ENCODE assay signal across 14 cellular contexts in the genomic region with DNA sequence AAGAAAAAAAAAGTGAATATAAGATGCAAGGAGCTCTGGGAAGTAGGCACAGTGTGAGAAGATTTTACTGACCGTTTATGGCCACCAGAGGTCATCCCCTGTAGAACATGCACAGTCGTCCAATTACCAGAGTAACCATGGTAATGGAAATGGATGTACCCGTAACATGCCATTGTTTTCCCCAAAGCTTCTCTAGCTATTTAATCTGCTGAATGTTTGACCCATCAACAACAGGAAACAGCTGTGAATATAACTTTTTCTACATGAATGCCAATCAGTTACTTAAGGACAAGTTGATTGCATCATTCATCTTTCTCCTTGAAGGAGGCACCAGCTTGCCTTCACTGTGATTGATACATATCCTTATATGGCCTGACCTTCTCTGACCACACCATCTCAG.
DNase-seq lines count a peak whose midpoint lies in the region; ATAC-seq and TF ChIP-seq lines count a peak whose summit lies in the region.
"Had no signal": no experiment of that assay in that cellular context is flagged by ENCODE, and none has a peak within 500 bp of the region (broad histone marks: within the 10 kb centered on the region; RNA-seq: fewer than 3 reads in every experiment).

No MANE protein-coding gene starts in this region.

- ATAC-seq in HG03457 (IDR thresholded peaks at IDR 0.05; ENCODE audit: unreplicated experiment) = no peak
- no peak for ATAC-seq in left cardiac atrium
- ATAC-seq in HG03460 (IDR thresholded peaks at IDR 0.05; ENCODE audit: unreplicated experiment) = no peak
- ATAC-seq: activated CD4-positive, CD25-positive, alpha-beta regulatory T cell treated with anti-CD3 and anti-CD28 coated beads, Interleukin-2, amount 50 U/mL, for 24 hours; lower lobe of right lung had no signal

- POLR2A ChIA-PET in HEK293T (lab: Yijun Ruan, JAX) = no interaction called here

- peak; percentile 38 for DNase-seq in A172 (ENCODE audit: low spot score)
- DNase-seq in HEK293T (ENCODE audit: extremely low spot score) = peak; percentile 7
- DNase-seq in OCI-M1 (lab: John Stamatoyannopoulos, UW) = peak; percentile 73
- peak; percentile 19 for DNase-seq in glomerular visceral epithelial cell (ENCODE audit: extremely low spot score)
- DNase-seq in foreskin fibroblast = no peak
- DNase-seq in left cardiac atrium = no peak
- DNase-seq: lower lobe of right lung; NCI-H1092 treated with DMSO at 0.1 percent for 48 hours; ovary; stimulated activated CD4-positive, alpha-beta T cell treated with anti-CD3 and anti-CD28 coated beads, Interleukin-4, amount 100 ng/mL, for 4 hours had no signal

- TF ChIP-seq CTCF in foreskin fibroblast (IDR thresholded peaks at IDR 0.05; ENCODE audit: low read depth, low read length) = no peak

- CTCF ChIA-PET in HEK293T (lab: Yijun Ruan, JAX) = no interaction called here

- intact Hi-C loops in left cardiac atrium (cut with DNase I) = no loop called here

- H3K4me3 ChIP-seq in foreskin fibroblast (ENCODE audit: low read depth in 1 of 2, low read length in 2 of 2) = no peak overlapping the region
- H3K4me3 ChIP-seq: BLaER1 treated with 17β-estradiol and CSF1 and Interleukin-3, amounts not matched to agents 10 nM and 100 nM; lower lobe of right lung; ovary had no signal

TF ChIP-seq in HEK293T, 16 proteins besides CTCF, POLR2A, EP300 and RAD21:
- no peak for TF ChIP-seq TARDBP (IDR thresholded peaks at IDR 0.05)
- TF ChIP-seq BHLHE40 (IDR thresholded peaks at IDR 0.05; ENCODE audit: borderline replicate concordance) = no peak
- TF ChIP-seq FOXM1 (IDR thresholded peaks at IDR 0.05; ENCODE audit: borderline replicate concordance) = no peak
- TF ChIP-seq, protein P1, sequence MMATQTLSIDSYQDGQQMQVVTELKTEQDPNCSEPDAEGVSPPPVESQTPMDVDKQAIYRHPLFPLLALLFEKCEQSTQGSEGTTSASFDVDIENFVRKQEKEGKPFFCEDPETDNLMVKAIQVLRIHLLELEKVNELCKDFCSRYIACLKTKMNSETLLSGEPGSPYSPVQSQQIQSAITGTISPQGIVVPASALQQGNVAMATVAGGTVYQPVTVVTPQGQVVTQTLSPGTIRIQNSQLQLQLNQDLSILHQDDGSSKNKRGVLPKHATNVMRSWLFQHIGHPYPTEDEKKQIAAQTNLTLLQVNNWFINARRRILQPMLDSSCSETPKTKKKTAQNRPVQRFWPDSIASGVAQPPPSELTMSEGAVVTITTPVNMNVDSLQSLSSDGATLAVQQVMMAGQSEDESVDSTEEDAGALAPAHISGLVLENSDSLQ (IDR thresholded peaks at IDR 0.05) = no peak
- TF ChIP-seq ARNT (IDR thresholded peaks at IDR 0.05) = no peak
- TF ChIP-seq CTBP1 (IDR thresholded peaks at IDR 0.05; ENCODE audit: borderline replicate concordance) = no peak
- TF ChIP-seq ZNF384 (IDR thresholded peaks at IDR 0.05) = no peak
TF ChIP-seq in HEK293T: peak in this region for 0.

Comparison
In these comparisons a context has a peak if more than half of its experiments do, and no peak if none do; other contexts are left out.
1. DNase-seq: peak in A172 (single experiment), HEK293T (single experiment), OCI-M1 (single experiment) and glomerular visceral epithelial cell (single experiment); none in foreskin fibroblast (0 of 2) and left cardiac atrium (single experiment).